In genomic region chr5:120086081-120086480, GRCh38 we compare ENCODE assay signal across 23 cellular contexts.
"Had no signal": no experiment of that assay in that cellular context is flagged by ENCODE, and none has a peak within 500 bp of the region (broad histone marks: within the 10 kb centered on the region; RNA-seq: fewer than 3 reads in every experiment).

No MANE protein-coding gene starts in this region.

- H3K36me3 ChIP-seq: esophagus muscularis mucosa, gastrocnemius medialis, heart right ventricle, left lung, lower lobe of right lung had no signal

- H3K27ac ChIP-seq: coronary artery, dorsolateral prefrontal cortex, esophagus muscularis mucosa, gastrocnemius medialis, heart right ventricle, left lung, lower lobe of right lung had no signal

- H3K4me1 ChIP-seq: esophagus muscularis mucosa, gastrocnemius medialis, lower lobe of right lung had no signal

- FAIRE-seq: colon, endothelial cell of umbilical vein, islet of Langerhans, keratinocyte had no signal

- H3K4me3 ChIP-seq: coronary artery, dorsolateral prefrontal cortex, esophagus muscularis mucosa, gastrocnemius medialis, heart right ventricle, left lung, lower lobe of right lung, mucosa of descending colon had no signal

- H3K27me3 ChIP-seq: dorsolateral prefrontal cortex, esophagus muscularis mucosa, gastrocnemius medialis, heart right ventricle, left lung had no signal

- DNase-seq: dermis blood vessel endothelial cell; dorsolateral prefrontal cortex; effector CD4-positive, alpha-beta T cell; effector memory CD4-positive, alpha-beta T cell; foreskin fibroblast; foreskin melanocyte; gastrocnemius medialis; glutamatergic neuron; head of caudate nucleus; heart right ventricle; hippocampal formation; left cardiac atrium; left lung; left ventricle myocardium superior; lower lobe of right lung; mucosa of descending colon; naive B cell had no signal

- ATAC-seq: gastrocnemius medialis, heart right ventricle, left cardiac atrium, left lung, left ventricle myocardium superior, lower lobe of right lung, mucosa of descending colon had no signal

- H3K9me3 ChIP-seq: esophagus muscularis mucosa, gastrocnemius medialis, heart right ventricle, left lung, lower lobe of right lung, mucosa of descending colon had no signal
